ENCODE assay signal across 11 cellular contexts in the genomic region with DNA sequence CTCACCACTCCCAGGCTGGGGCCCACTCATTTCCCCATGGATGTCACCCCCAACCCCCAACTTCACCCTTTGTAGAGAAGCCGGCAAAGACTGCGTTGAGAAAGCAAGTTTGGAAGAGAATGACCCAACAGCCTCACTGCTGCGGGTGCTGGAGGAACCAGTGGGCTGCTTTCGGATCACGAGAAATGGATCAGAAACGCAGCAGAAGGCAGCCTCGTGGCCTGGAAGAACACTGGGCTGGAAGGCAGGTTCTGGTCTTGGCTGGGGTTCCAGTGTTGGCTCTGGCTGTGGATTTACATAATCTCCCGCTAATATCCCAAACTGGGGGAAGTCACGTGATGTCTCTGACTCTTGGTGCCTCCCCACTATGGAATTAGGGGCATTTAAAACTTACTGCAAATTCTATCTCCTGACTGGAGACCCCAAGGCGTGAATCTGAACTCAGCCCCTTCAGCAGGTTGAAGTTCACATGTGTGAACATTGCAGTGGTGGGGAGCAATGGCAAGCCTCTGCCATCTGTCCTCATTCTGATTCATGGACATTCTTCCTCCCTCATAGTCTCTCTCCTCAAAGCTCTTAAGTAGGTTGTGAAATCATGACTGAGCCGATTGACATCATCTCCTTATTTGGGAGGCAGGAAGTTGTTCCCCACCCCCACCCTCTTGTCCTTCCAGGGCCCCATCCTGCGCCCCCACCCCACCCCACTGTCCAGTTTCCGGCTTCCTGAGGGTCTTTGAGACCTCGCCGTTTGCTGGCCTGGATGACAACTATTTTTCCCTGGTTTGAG. TPM values are rescaled to one million over a fixed set of nuclear protein-coding genes. Genes with fewer than 3 reads are reported as not detected.
A peak's percentile ranks its signal among the peaks of the same experiment; 100 is the strongest.
DNase-seq lines count a peak whose midpoint lies in the region; ATAC-seq, FAIRE-seq and TF ChIP-seq lines count a peak whose summit lies in the region.
"Had no signal": no experiment of that assay in that cellular context is flagged by ENCODE, and none has a peak within 500 bp of the region (broad histone marks: within the 10 kb centered on the region; RNA-seq: fewer than 3 reads in every experiment).

No MANE protein-coding gene starts in this region.

- H3K36me3 ChIP-seq in mammary epithelial cell (ENCODE audit: insufficient read depth, low read length), result no peaks in the 10 kb centered on the region
- no peaks in the 10 kb centered on the region for H3K36me3 ChIP-seq in kidney (ENCODE audit: control insufficient read depth in 1 of 2, insufficient read depth in 2 of 2, low read length in 2 of 2)

- H3K4me3 ChIP-seq in Jurkat, Clone E6-1 (ENCODE audit: low read length), result no peak overlapping the region
- H3K4me3 ChIP-seq in mammary epithelial cell (replicated peaks in 1 of 3; ENCODE audit: insufficient read depth in 1 of 3, low read depth in 2 of 3, low read length in 3 of 3) (no peak overlapping the region), kidney (ENCODE audit: low read length in 2 of 2) (no peak overlapping the region)

- DNase-seq in Jurkat, Clone E6-1 (ENCODE audit: low read depth, low spot score), result peak; percentile 22
- DNase-seq in mammary epithelial cell (peak; percentile 60), kidney (peak; percentile 80), stromal cell of bone marrow (ENCODE audit: low read depth) (peak; percentile 77), HEK293T (ENCODE audit: extremely low spot score) (no peak)
- DNase-seq in activated CD4-positive, alpha-beta memory T cell treated with anti-CD3 and anti-CD28 coated beads, Interleukin-2, amount 10 ng/mL, durations not matched to agents 7 days and 5 days, result no peak
- DNase-seq: activated naive CD8-positive, alpha-beta T cell treated with anti-CD3 and anti-CD28 coated beads, Interleukin-2, amount 50 U/mL, for 24 hours; GOT3 had no signal

- H3K27me3 Mint-ChIP-seq in activated CD4-positive, alpha-beta memory T cell treated with anti-CD3 and anti-CD28 coated beads, Interleukin-2, amount 10 ng/mL, durations not matched to agents 7 days and 5 days, result peaks cover 17% of the 10 kb centered on the region

- no peak overlapping the region for H3K27ac Mint-ChIP-seq in activated CD4-positive, alpha-beta memory T cell treated with anti-CD3 and anti-CD28 coated beads, Interleukin-2, amount 10 ng/mL, durations not matched to agents 7 days and 5 days
- H3K27ac Mint-ChIP-seq: activated naive CD8-positive, alpha-beta T cell treated with anti-CD3 and anti-CD28 coated beads, Interleukin-2, amount 50 U/mL, for 24 hours had no signal

- H3K9ac ChIP-seq in mammary epithelial cell (ENCODE audit: insufficient read depth, low read length) (no peak overlapping the region), kidney (ENCODE audit: low read length in 2 of 2) (no peak overlapping the region)

- no peaks in the 10 kb centered on the region for H3K9me3 ChIP-seq in mammary epithelial cell (replicated peaks; ENCODE audit: insufficient read depth, low read length)
- peaks cover 0 to 2% of the 10 kb centered on the region in 2 donors for H3K9me3 ChIP-seq in kidney (ENCODE audit: control insufficient read depth in 1 of 2, low read length in 2 of 2)

- POLR2A ChIA-PET in activated CD4-positive, alpha-beta memory T cell treated with anti-CD3 and anti-CD28 coated beads, Interleukin-2, amount 10 ng/mL, durations not matched to agents 7 days and 5 days (lab: Charles Lee), result no interaction called here
- POLR2A ChIA-PET in HEK293T (lab: Yijun Ruan, JAX), result no interaction called here

- H3K4me1 ChIP-seq in mammary epithelial cell (ENCODE audit: insufficient read depth, low read length) (peaks cover 3% of the 10 kb centered on the region), kidney (ENCODE audit: control insufficient read depth in 1 of 2, insufficient read depth in 1 of 2, low read depth in 1 of 2, low read length in 2 of 2) (peaks cover 16 to 18% of the 10 kb centered on the region in 2 donors)

- WGBS in mammary epithelial cell (ENCODE audit: low coverage, missing lambda C conversion rate), result 58% methylated on average over 11 of the region's 15 CpGs

- H3K27ac ChIP-seq in mammary epithelial cell (ENCODE audit: insufficient read depth, low read depth, low read length) (no peak overlapping the region), kidney (ENCODE audit: low read depth in 2 of 2, low read length in 2 of 2) (peak overlapping the region; percentile 47 to 87)

- CTCF ChIA-PET in mammary epithelial cell (lab: Charles Lee; ENCODE audit: low non-redundant PET) (no interaction called here), HEK293T (lab: Yijun Ruan, JAX) (no interaction called here)
- CTCF ChIA-PET in activated CD4-positive, alpha-beta memory T cell treated with anti-CD3 and anti-CD28 coated beads, Interleukin-2, amount 10 ng/mL, durations not matched to agents 7 days and 5 days (lab: Charles Lee), result no interaction called here

- no peak overlapping the region for H2AFZ ChIP-seq in mammary epithelial cell (ENCODE audit: low read depth, low read length)

- H3K9me3 Mint-ChIP-seq in activated CD4-positive, alpha-beta memory T cell treated with anti-CD3 and anti-CD28 coated beads, Interleukin-2, amount 10 ng/mL, durations not matched to agents 7 days and 5 days, result no peaks in the 10 kb centered on the region
- H3K9me3 Mint-ChIP-seq: activated naive CD8-positive, alpha-beta T cell treated with anti-CD3 and anti-CD28 coated beads, Interleukin-2, amount 50 U/mL, for 24 hours had no signal

- TF ChIP-seq CTCF in mammary epithelial cell (conservative IDR thresholded peaks at IDR 0.05 in 1 of 2, IDR thresholded peaks at IDR 0.05 in 1 of 2; ENCODE audit: extremely low read depth in 1 of 2, insufficient read depth in 1 of 2, low read depth in 1 of 2, low read length in 2 of 2), result no peak
- TF ChIP-seq CTCF in kidney (IDR thresholded peaks at IDR 0.05; ENCODE audit: borderline replicate concordance, extremely low read depth, insufficient read depth), result no peak

- H3K4me2 ChIP-seq in mammary epithelial cell (ENCODE audit: insufficient read depth, low read depth, low read length), result no peak overlapping the region

- in situ Hi-C loops in mammary epithelial cell (cut with MboI; ENCODE audit: low sequenced_read_pairs in 2 of 2), result no loop called here

- intact Hi-C loops in mammary epithelial cell (cut with micrococcal nuclease) (loop anchor here (5.0 kb wide), 1 partner anchor 67 kb away; no protein-coding TSS in a partner anchor), kidney (cut with DNase I) (no loop called here)

- H3K27me3 ChIP-seq in mammary epithelial cell (ENCODE audit: insufficient read depth, low read length), result no peaks in the 10 kb centered on the region

- H3K36me3 Mint-ChIP-seq in activated CD4-positive, alpha-beta memory T cell treated with anti-CD3 and anti-CD28 coated beads, Interleukin-2, amount 10 ng/mL, durations not matched to agents 7 days and 5 days (ENCODE audit: low read depth), result no peaks in the 10 kb centered on the region

- H4K20me1 ChIP-seq in mammary epithelial cell (ENCODE audit: insufficient read depth, low read length), result no peaks in the 10 kb centered on the region

- no peaks in the 10 kb centered on the region for H3K4me1 Mint-ChIP-seq in activated CD4-positive, alpha-beta memory T cell treated with anti-CD3 and anti-CD28 coated beads, Interleukin-2, amount 10 ng/mL, durations not matched to agents 7 days and 5 days

- dilution Hi-C loops in mammary epithelial cell (cut with HindIII; ENCODE audit: low sequenced_read_pairs), result no loop called here

- ATAC-seq in GM21825 (IDR thresholded peaks at IDR 0.05; ENCODE audit: unreplicated experiment) (no peak), HG03565 (IDR thresholded peaks at IDR 0.05; ENCODE audit: unreplicated experiment) (no peak)
- ATAC-seq: activated naive CD8-positive, alpha-beta T cell treated with anti-CD3 and anti-CD28 coated beads, Interleukin-2, amount 50 U/mL, for 24 hours had no signal

- BruUV-seq in mammary epithelial cell (replicated peaks; lab: Mats Ljungman, UMichigan), result no TSS peak

- no peak overlapping the region for H3K4me3 Mint-ChIP-seq in activated CD4-positive, alpha-beta memory T cell treated with anti-CD3 and anti-CD28 coated beads, Interleukin-2, amount 10 ng/mL, durations not matched to agents 7 days and 5 days
- H3K4me3 Mint-ChIP-seq: activated naive CD8-positive, alpha-beta T cell treated with anti-CD3 and anti-CD28 coated beads, Interleukin-2, amount 50 U/mL, for 24 hours had no signal

- no peaks in the 10 kb centered on the region for H3K79me2 ChIP-seq in mammary epithelial cell (ENCODE audit: insufficient read depth, low read length)

- no peak for FAIRE-seq in kidney (lab: Jason Lieb, UNC)
- FAIRE-seq: keratinocyte had no signal

TF ChIP-seq in HEK293T, 16 proteins besides CTCF, POLR2A, EP300 and RAD21:
- TF ChIP-seq FOXK2 (IDR thresholded peaks at IDR 0.05) (no peak), HDGF (IDR thresholded peaks at IDR 0.05; ENCODE audit: borderline replicate concordance) (no peak), ELF4 (IDR thresholded peaks at IDR 0.05) (no peak), LEF1 (IDR thresholded peaks at IDR 0.05; ENCODE audit: borderline replicate concordance) (no peak), SP1 (IDR thresholded peaks at IDR 0.05) (no peak), BHLHE40 (IDR thresholded peaks at IDR 0.05; ENCODE audit: borderline replicate concordance) (no peak), TARDBP (IDR thresholded peaks at IDR 0.05) (no peak), SUZ12 (IDR thresholded peaks at IDR 0.05) (no peak), L3MBTL2 (conservative IDR thresholded peaks at IDR 0.05) (no peak), NFRKB (IDR thresholded peaks at IDR 0.05) (no peak), ZNF384 (IDR thresholded peaks at IDR 0.05) (no peak), FOXA1 (IDR thresholded peaks at IDR 0.05) (no peak), CTBP1 (IDR thresholded peaks at IDR 0.05; ENCODE audit: borderline replicate concordance) (no peak), FOXM1 (IDR thresholded peaks at IDR 0.05; ENCODE audit: borderline replicate concordance) (no peak), ARNT (IDR thresholded peaks at IDR 0.05) (no peak)
- TF ChIP-seq, protein P1, sequence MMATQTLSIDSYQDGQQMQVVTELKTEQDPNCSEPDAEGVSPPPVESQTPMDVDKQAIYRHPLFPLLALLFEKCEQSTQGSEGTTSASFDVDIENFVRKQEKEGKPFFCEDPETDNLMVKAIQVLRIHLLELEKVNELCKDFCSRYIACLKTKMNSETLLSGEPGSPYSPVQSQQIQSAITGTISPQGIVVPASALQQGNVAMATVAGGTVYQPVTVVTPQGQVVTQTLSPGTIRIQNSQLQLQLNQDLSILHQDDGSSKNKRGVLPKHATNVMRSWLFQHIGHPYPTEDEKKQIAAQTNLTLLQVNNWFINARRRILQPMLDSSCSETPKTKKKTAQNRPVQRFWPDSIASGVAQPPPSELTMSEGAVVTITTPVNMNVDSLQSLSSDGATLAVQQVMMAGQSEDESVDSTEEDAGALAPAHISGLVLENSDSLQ (IDR thresholded peaks at IDR 0.05), result no peak

RNA-seq across cellular contexts. Expression of a gene that starts 37.0 kb away (rescaled TPM):
- 2.5 TPM for polyA plus RNA-seq in Jurkat, Clone E6-1 (2012; ENCODE audit: insufficient read depth, insufficient read length)
- total RNA-seq in mammary epithelial cell (100 to 1,000 TPM; 118 to 521 TPM), kidney (818 TPM)
- polyA plus RNA-seq in mammary epithelial cell (105 TPM), kidney (ENCODE audit: insufficient read depth, low read depth, low replicate concordance) (198 TPM)
- polyA minus RNA-seq in mammary epithelial cell, result 154 TPM
- total RNA-seq in activated CD4-positive, alpha-beta memory T cell treated with anti-CD3 and anti-CD28 coated beads, Interleukin-2, amount 10 ng/mL, durations not matched to agents 7 days and 5 days, result not detected

Comparison
In these comparisons a context has a peak if more than half of its experiments do, and no peak if none do; other contexts are left out.
1. DNase-seq: peak in Jurkat, Clone E6-1 (single experiment), mammary epithelial cell (single experiment), kidney (single experiment) and stromal cell of bone marrow (single experiment); none in activated CD4-positive, alpha-beta memory T cell treated with anti-CD3 and anti-CD28 coated beads, Interleukin-2, amount 10 ng/mL, durations not matched to agents 7 days and 5 days (single experiment) and HEK293T (single experiment).
2. RNA of a gene that starts 37.0 kb away (total RNA-seq): 818 TPM in kidney (single experiment) and 118 to 521 TPM in mammary epithelial cell; not detected in activated CD4-positive, alpha-beta memory T cell treated with anti-CD3 and anti-CD28 coated beads, Interleukin-2, amount 10 ng/mL, durations not matched to agents 7 days and 5 days; every median in the first group is over 100 times any median in the second.